27 cellular contexts compared by ENCODE assay signal in the genomic region with DNA sequence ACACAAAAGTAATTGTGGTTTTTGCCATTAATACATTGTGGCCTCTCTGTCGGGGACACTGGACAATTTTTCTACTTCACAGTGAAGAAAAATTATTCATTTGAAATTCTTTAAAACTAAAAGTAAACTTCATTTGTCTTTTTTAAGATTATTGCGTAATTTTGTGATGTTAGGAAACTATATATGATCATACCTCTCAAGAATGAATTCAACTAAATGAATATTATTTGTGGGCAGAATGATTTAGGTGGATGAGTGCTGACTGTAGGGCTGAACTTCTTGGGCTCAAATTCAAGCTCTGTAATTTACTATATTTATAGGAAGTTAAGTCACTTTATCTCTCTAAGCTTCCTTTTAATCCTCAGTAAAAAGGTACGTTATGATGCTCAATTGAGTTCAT.
DNase-seq lines count a peak whose midpoint lies in the region; FAIRE-seq and TF ChIP-seq lines count a peak whose summit lies in the region.
"Had no signal": no experiment of that assay in that cellular context is flagged by ENCODE, and none has a peak within 500 bp of the region (broad histone marks: within the 10 kb centered on the region; RNA-seq: fewer than 3 reads in every experiment).

No MANE protein-coding gene starts in this region.

- TF ChIP-seq CTCF in H9 (conservative IDR thresholded peaks at IDR 0.05) (no peak), fibroblast of lung (conservative IDR thresholded peaks at IDR 0.05 in 1 of 2, IDR thresholded peaks at IDR 0.05 in 1 of 2; ENCODE audit: low read depth in 1 of 2, low read length in 2 of 2) (no peak), kidney (IDR thresholded peaks at IDR 0.05; ENCODE audit: borderline replicate concordance, extremely low read depth, insufficient read depth) (no peak)

- no peaks in the 10 kb centered on the region for H3K9me3 Mint-ChIP-seq in H9
- H3K9me3 Mint-ChIP-seq: activated naive CD4-positive, alpha-beta T cell treated with anti-CD3 and anti-CD28 coated beads, Interleukin-2, amount 10 ng/mL, durations not matched to agents 7 days and 5 days had no signal

- no peak overlapping the region for H3K56ac ChIP-seq in H9 (ENCODE audit: insufficient read length, low read depth, low read length)

- no peak overlapping the region for H2BK12ac ChIP-seq in H9 (ENCODE audit: insufficient read length, low read depth, low read length)

- H3K9ac ChIP-seq in H9 (ENCODE audit: extremely low read depth, insufficient read length, low read length) (peak overlapping the region; percentile 31), adipocyte (ENCODE audit: low read length) (no peak overlapping the region), fibroblast of lung (ENCODE audit: insufficient read depth, low read length) (no peak overlapping the region), kidney (ENCODE audit: low read length in 2 of 2) (no peak overlapping the region)
- H3K9ac ChIP-seq: BLaER1 treated with 17β-estradiol and CSF1 and Interleukin-3, amounts not matched to agents 10 nM and 100 nM had no signal

- H3K27me3 ChIP-seq in H9 (ENCODE audit: insufficient read depth, low read length): no peaks in the 10 kb centered on the region
- no peaks in the 10 kb centered on the region for H3K27me3 ChIP-seq in adipocyte (replicated peaks; ENCODE audit: control insufficient read depth, insufficient read depth, low read length)
- no peaks in the 10 kb centered on the region for H3K27me3 ChIP-seq in fibroblast of lung (ENCODE audit: control insufficient read depth, insufficient read depth, low read length)
- H3K27me3 ChIP-seq: BLaER1 treated with 17β-estradiol and CSF1 and Interleukin-3, amounts not matched to agents 10 nM and 100 nM; gastrocnemius medialis; spleen; tibial artery; vagina had no signal

- H3K36me3 ChIP-seq in adipocyte (ENCODE audit: control insufficient read depth, insufficient read depth, low read length, severe bottlenecking): no peaks in the 10 kb centered on the region
- no peaks in the 10 kb centered on the region for H3K36me3 ChIP-seq in fibroblast of lung (ENCODE audit: control insufficient read depth, insufficient read depth, low read length)
- no peaks in the 10 kb centered on the region for H3K36me3 ChIP-seq in kidney (ENCODE audit: control insufficient read depth in 1 of 2, insufficient read depth in 2 of 2, low read length in 2 of 2)
- H3K36me3 ChIP-seq: BLaER1 treated with 17β-estradiol and CSF1 and Interleukin-3, amounts not matched to agents 10 nM and 100 nM; gastrocnemius medialis; pancreas; spleen; tibial artery; vagina had no signal

- H3K27ac ChIP-seq in H9 (ENCODE audit: insufficient read length, low read depth, low read length): peak overlapping the region; percentile 95
- H3K27ac ChIP-seq in fibroblast of lung (ENCODE audit: insufficient read depth, low read length): no peak overlapping the region
- H3K27ac ChIP-seq in kidney (ENCODE audit: low read depth in 2 of 2, low read length in 2 of 2): no peak overlapping the region
- H3K27ac ChIP-seq: BLaER1 treated with 17β-estradiol and CSF1 and Interleukin-3, amounts not matched to agents 10 nM and 100 nM; epithelial cell of prostate; gastrocnemius medialis; pancreas; spleen; tibial artery; vagina had no signal

- H4K5ac ChIP-seq in H9 (ENCODE audit: insufficient read length, low read depth, low read length): no peak overlapping the region

- no peak overlapping the region for H2BK120ac ChIP-seq in H9 (ENCODE audit: low read depth, low read length, poor library complexity, severe bottlenecking)

- no peak overlapping the region for H3T11ph ChIP-seq in H9 (ENCODE audit: low read length)

- H3K9me3 ChIP-seq in H9 (ENCODE audit: control insufficient read depth, low read depth, low read length): no peaks in the 10 kb centered on the region
- H3K9me3 ChIP-seq in adipocyte (ENCODE audit: control insufficient read depth, low read length): no peaks in the 10 kb centered on the region
- no peaks in the 10 kb centered on the region for H3K9me3 ChIP-seq in fibroblast of lung (ENCODE audit: control insufficient read depth, insufficient read depth, low read depth, low read length)
- H3K9me3 ChIP-seq in kidney (ENCODE audit: control insufficient read depth in 1 of 2, low read length in 2 of 2): no peaks in the 10 kb centered on the region
- H3K9me3 ChIP-seq: BLaER1 treated with 17β-estradiol and CSF1 and Interleukin-3, amounts not matched to agents 10 nM and 100 nM; gastrocnemius medialis; pancreas; tibial artery; vagina had no signal

- H3K4me2 ChIP-seq in H9 (ENCODE audit: insufficient read depth, insufficient read length, low read length): no peak overlapping the region
- H3K4me2 ChIP-seq in fibroblast of lung (ENCODE audit: extremely low read depth, insufficient read depth, low read length): no peak overlapping the region
- H3K4me2 ChIP-seq: BLaER1 treated with 17β-estradiol and CSF1 and Interleukin-3, amounts not matched to agents 10 nM and 100 nM had no signal

- H3K36me3 Mint-ChIP-seq in H9 (ENCODE audit: insufficient read depth in 1 of 3, low read depth in 3 of 3): no peaks in the 10 kb centered on the region
- H3K36me3 Mint-ChIP-seq: activated naive CD4-positive, alpha-beta T cell treated with anti-CD3 and anti-CD28 coated beads, Interleukin-2, amount 10 ng/mL, durations not matched to agents 7 days and 5 days had no signal

- no peaks in the 10 kb centered on the region for H3K79me1 ChIP-seq in H9 (ENCODE audit: insufficient read depth, low read depth, low read length, poor library complexity, severe bottlenecking)

- H3K4ac ChIP-seq in H9 (ENCODE audit: low read depth, low read length): no peak overlapping the region

- no peak overlapping the region for H2AK5ac ChIP-seq in H9 (ENCODE audit: insufficient read length, low read length)

- H4K91ac ChIP-seq in H9 (ENCODE audit: insufficient read length, low read depth, low read length): no peak overlapping the region

- FAIRE-seq in kidney (lab: Jason Lieb, UNC): no peak
- FAIRE-seq: GM12891, K562, pancreas had no signal

- peaks cover 42 to 44% of the 10 kb centered on the region in 2 experiments for H3K4me1 Mint-ChIP-seq in H9
- H3K4me1 Mint-ChIP-seq: activated naive CD4-positive, alpha-beta T cell treated with anti-CD3 and anti-CD28 coated beads, Interleukin-2, amount 10 ng/mL, durations not matched to agents 7 days and 5 days; activated T-helper 17 cell treated with anti-CD3 and anti-CD28 coated beads, Interleukin-2, amount 50 U/mL, for 72 hours had no signal

- no peak overlapping the region for H3K23ac ChIP-seq in H9 (ENCODE audit: insufficient read length, low read depth, low read length)

- H3K27me3 Mint-ChIP-seq in H9 (ENCODE audit: low read depth): no peaks in the 10 kb centered on the region
- H3K27me3 Mint-ChIP-seq: activated naive CD4-positive, alpha-beta T cell treated with anti-CD3 and anti-CD28 coated beads, Interleukin-2, amount 10 ng/mL, durations not matched to agents 7 days and 5 days; activated T-helper 17 cell treated with anti-CD3 and anti-CD28 coated beads, Interleukin-2, amount 50 U/mL, for 72 hours had no signal

- no peak overlapping the region for H2AFZ ChIP-seq in H9 (ENCODE audit: low read length)
- H2AFZ ChIP-seq in fibroblast of lung (ENCODE audit: low read length): no peak overlapping the region

- H3K4me3 Mint-ChIP-seq in H9: peak overlapping the region in 1 of 2 experiments; percentile 10; a peak in 1 of 5 replicates
- H3K4me3 Mint-ChIP-seq: activated naive CD4-positive, alpha-beta T cell treated with anti-CD3 and anti-CD28 coated beads, Interleukin-2, amount 10 ng/mL, durations not matched to agents 7 days and 5 days; activated T-helper 17 cell treated with anti-CD3 and anti-CD28 coated beads, Interleukin-2, amount 50 U/mL, for 72 hours had no signal

- no peaks in the 10 kb centered on the region for H3K79me2 ChIP-seq in H9 (ENCODE audit: insufficient read depth, low read length)
- no peaks in the 10 kb centered on the region for H3K79me2 ChIP-seq in fibroblast of lung (ENCODE audit: control insufficient read depth, insufficient read depth, low read length)

- H3K14ac ChIP-seq in H9 (ENCODE audit: insufficient read depth, low read length): no peak overlapping the region

- H3K4me3 ChIP-seq in adipocyte (ENCODE audit: low read length) (no peak overlapping the region), fibroblast of lung (replicated peaks in 1 of 4; ENCODE audit: control extremely low read depth in 1 of 4, insufficient read depth in 1 of 4, low read depth in 3 of 4, low read length in 4 of 4) (no peak overlapping the region), skeletal muscle cell (ENCODE audit: low read depth, low read length) (no peak overlapping the region), kidney (ENCODE audit: low read length in 2 of 2) (no peak overlapping the region)
- H3K4me3 ChIP-seq: BLaER1 treated with 17β-estradiol and CSF1 and Interleukin-3, amounts not matched to agents 10 nM and 100 nM; gastrocnemius medialis; K562; pancreas; spleen; tibial artery; vagina had no signal

- H2BK15ac ChIP-seq in H9 (ENCODE audit: low read depth, low read length): no peak overlapping the region

- peak overlapping the region; percentile 97 to 98 (median 98); a peak in 5 of 7 replicates for H3K27ac Mint-ChIP-seq in H9
- H3K27ac Mint-ChIP-seq: activated naive CD4-positive, alpha-beta T cell treated with anti-CD3 and anti-CD28 coated beads, Interleukin-2, amount 10 ng/mL, durations not matched to agents 7 days and 5 days; activated T-helper 17 cell treated with anti-CD3 and anti-CD28 coated beads, Interleukin-2, amount 50 U/mL, for 72 hours had no signal

- H3K4me1 ChIP-seq in H9 (ENCODE audit: insufficient read depth, low read length) (peaks cover 5% of the 10 kb centered on the region; the same call in 1 of the 2 replicates), adipocyte (ENCODE audit: control insufficient read depth, insufficient read depth, low read length) (peaks cover 4% of the 10 kb centered on the region), fibroblast of lung (ENCODE audit: control insufficient read depth, extremely low read depth, insufficient read depth, low read length) (no peaks in the 10 kb centered on the region), kidney (ENCODE audit: control insufficient read depth in 1 of 2, insufficient read depth in 1 of 2, low read depth in 1 of 2, low read length in 2 of 2) (no peaks in the 10 kb centered on the region)
- H3K4me1 ChIP-seq: BLaER1 treated with 17β-estradiol and CSF1 and Interleukin-3, amounts not matched to agents 10 nM and 100 nM; gastrocnemius medialis; pancreas; spleen; tibial artery; vagina had no signal

- intact Hi-C loops in kidney (cut with DNase I): no loop called here

- no peaks in the 10 kb centered on the region for H3K23me2 ChIP-seq in H9 (ENCODE audit: insufficient read length, low read depth, low read length, poor library complexity, severe bottlenecking)

- peak overlapping the region; percentile 29 for H2BK5ac ChIP-seq in H9 (ENCODE audit: insufficient read length, low read length)

- no peak overlapping the region for H4K8ac ChIP-seq in H9 (replicated peaks; ENCODE audit: insufficient read length, low read depth, low read length)

- H4K20me1 ChIP-seq in H9 (ENCODE audit: control insufficient read depth, insufficient read depth, insufficient read length): no peaks in the 10 kb centered on the region
- H4K20me1 ChIP-seq in fibroblast of lung (ENCODE audit: control insufficient read depth, extremely low read depth, insufficient read depth, low read length): no peaks in the 10 kb centered on the region
- H4K20me1 ChIP-seq: BLaER1 treated with 17β-estradiol and CSF1 and Interleukin-3, amounts not matched to agents 10 nM and 100 nM had no signal

- no peak overlapping the region for H3K18ac ChIP-seq in H9 (ENCODE audit: insufficient read length, low read depth, low read length)

- WGBS in H9 (ENCODE audit: extremely low coverage, insufficient read length, low lambda C conversion rate): no CpG with 5 or more reads among the region's 3 CpGs

- no peak overlapping the region for H2BK20ac ChIP-seq in H9 (ENCODE audit: low read depth, low read length, poor library complexity, severe bottlenecking)

- DNase-seq in H9: no peak
- DNase-seq in adipocyte (ENCODE audit: low read depth): peak; percentile 66
- DNase-seq in fibroblast of lung (ENCODE audit: low read depth in 2 of 2): peak; percentile 13 to 58
- DNase-seq in skeletal muscle cell (ENCODE audit: low read depth): peak; percentile 20
- no peak for DNase-seq in kidney
- DNase-seq in activated CD4-positive, alpha-beta T cell treated with anti-CD3 and anti-CD28 coated beads, Interleukin-2, amount 50 U/mL, for 48 hours: no peak
- DNase-seq in iPS-NIHi11 (ENCODE audit: low spot score): no peak
- DNase-seq: activated CD4-positive, alpha-beta T cell treated with anti-CD3 and anti-CD28 coated beads for 4 hours; activated naive CD4-positive, alpha-beta T cell treated with anti-CD3 and anti-CD28 coated beads, Interleukin-2, amount 10 ng/mL, durations not matched to agents 7 days and 5 days; amygdala; effector CD4-positive, alpha-beta T cell; gastrocnemius medialis; mesenchymal stem cell; NCI-H1092 treated with DMSO at 0.1 percent for 48 hours; NCI-H187 treated with DMSO at 0.1 percent for 48 hours; NCI-H2171; NCI-H510A treated with DMSO at 0.1 percent for 48 hours; pancreas; spleen; T-helper 9 cell; tibial artery had no signal

Comparison
In these comparisons a context has a peak if more than half of its experiments do, and no peak if none do; other contexts are left out.
1. DNase-seq: peak in adipocyte (single experiment), fibroblast of lung (2 of 2) and skeletal muscle cell (single experiment); none in H9 (single experiment), kidney (single experiment), activated CD4-positive, alpha-beta T cell treated with anti-CD3 and anti-CD28 coated beads, Interleukin-2, amount 50 U/mL, for 48 hours (0 of 2) and iPS-NIHi11 (single experiment).